Comparison of ENCODE assay signal across 11 cellular contexts in the genomic region with DNA sequence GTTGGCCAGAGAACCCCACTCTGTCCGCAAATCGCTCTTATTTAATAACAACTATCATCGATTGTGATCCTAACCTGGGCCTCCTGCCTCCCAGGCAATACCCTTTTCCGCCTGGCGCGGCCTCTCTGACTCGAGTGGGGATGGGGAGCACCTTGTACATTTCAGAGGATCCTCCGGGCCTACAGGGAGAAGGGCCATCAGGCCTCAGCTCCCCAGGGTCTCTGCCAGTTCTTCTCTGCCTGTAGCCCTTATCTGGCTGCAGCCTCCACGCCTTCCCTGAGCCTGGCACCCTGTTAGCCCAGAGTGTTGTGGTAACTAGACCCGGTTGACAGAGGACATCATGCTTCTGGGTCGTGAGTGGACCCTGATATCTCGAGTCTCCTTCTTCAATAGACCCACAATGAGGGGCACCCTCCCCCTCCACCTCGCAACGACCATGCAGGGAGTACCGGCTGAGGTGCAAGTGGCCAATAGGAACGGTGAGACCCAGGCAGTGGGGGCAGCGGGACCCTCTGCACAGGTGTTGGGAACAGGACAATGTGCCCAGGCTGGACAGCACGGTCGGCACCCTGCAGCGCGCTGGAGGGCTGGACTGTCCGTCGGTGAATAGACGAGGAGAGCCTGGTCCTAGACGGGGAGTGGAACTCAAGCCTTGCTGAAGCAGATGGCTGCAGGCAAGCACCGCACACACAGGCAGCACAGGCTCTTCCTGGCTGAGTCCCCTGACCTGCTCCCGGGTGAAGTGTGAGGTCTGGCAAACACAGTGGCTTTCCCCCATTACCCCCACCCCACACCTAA. TPM values are rescaled to one million over a fixed set of nuclear protein-coding genes. Genes with fewer than 3 reads are reported as not detected.
DNase-seq lines count a peak whose midpoint lies in the region; ATAC-seq and TF ChIP-seq lines count a peak whose summit lies in the region.
"Had no signal": no experiment of that assay in that cellular context is flagged by ENCODE, and none has a peak within 500 bp of the region (broad histone marks: within the 10 kb centered on the region; RNA-seq: fewer than 3 reads in every experiment).

No MANE protein-coding gene starts in this region.

- no peak overlapping the region for H4K8ac ChIP-seq in trophoblast cell (ENCODE audit: low read depth, low read length)

- H3K23ac ChIP-seq in trophoblast cell (ENCODE audit: low read length): no peak overlapping the region

- no peak overlapping the region for H2BK12ac ChIP-seq in trophoblast cell (ENCODE audit: low read length)

- H2BK5ac ChIP-seq in trophoblast cell (ENCODE audit: low read depth, low read length, poor library complexity): no peak overlapping the region

- ATAC-seq in GM19455 (IDR thresholded peaks at IDR 0.05; ENCODE audit: unreplicated experiment) (no peak), HG02623 (IDR thresholded peaks at IDR 0.05; ENCODE audit: unreplicated experiment) (no peak), GM18870 (IDR thresholded peaks at IDR 0.05; ENCODE audit: unreplicated experiment) (no peak)

- DNase-seq in GM10248 (ENCODE audit: extremely low spot score) (peak; percentile 18), SK-N-MC (ENCODE audit: low read depth, low spot score) (no peak), esophagus muscularis mucosa (ENCODE audit: extremely low spot score) (no peak), trophoblast cell (no peak), DMS 273 treated with DMSO at 0.1 percent for 48 hours (lab: John Stamatoyannopoulos, UW) (no peak)
- DNase-seq: NCI-H1930 had no signal

- intact Hi-C loops in esophagus muscularis mucosa (cut with DNase I): no loop called here

- H3K9me3 ChIP-seq in SK-N-MC (ENCODE audit: low read depth, low read length) (no peaks in the 10 kb centered on the region), esophagus muscularis mucosa (no peaks in the 10 kb centered on the region), trophoblast cell (ENCODE audit: insufficient read depth, low read depth, low read length) (peaks cover 2% of the 10 kb centered on the region)
- H3K9me3 ChIP-seq: thyroid gland had no signal

- H4K91ac ChIP-seq in trophoblast cell (ENCODE audit: low read depth, low read length): no peak overlapping the region

- no peak overlapping the region for H2BK120ac ChIP-seq in trophoblast cell (ENCODE audit: insufficient read depth, low read length, poor library complexity)

- peak overlapping the region; percentile 50 for H3K4me2 ChIP-seq in trophoblast cell (ENCODE audit: low read length)

- 53% methylated on average over 15 of the region's 27 CpGs for WGBS in esophagus muscularis mucosa
- no CpG with 5 or more reads among the region's 27 CpGs for WGBS in trophoblast cell (ENCODE audit: extremely low coverage, insufficient coverage, insufficient read length)

- H3K14ac ChIP-seq in trophoblast cell (ENCODE audit: low read length): no peak overlapping the region

- H3K4me1 ChIP-seq in esophagus muscularis mucosa (peaks cover 10 to 16% (median 15%) of the 10 kb centered on the region in 4 donors), trophoblast cell (ENCODE audit: control insufficient read depth in 1 of 2, insufficient read depth in 2 of 2, low read length in 2 of 2) (peaks cover 7 to 8% of the 10 kb centered on the region in 2 experiments)

- TF ChIP-seq EP300 in esophagus muscularis mucosa (IDR thresholded peaks at IDR 0.05): no peak

- H3K36me3 ChIP-seq in SK-N-MC (ENCODE audit: insufficient read depth, low read length) (no peaks in the 10 kb centered on the region), esophagus muscularis mucosa (no peaks in the 10 kb centered on the region), trophoblast cell (ENCODE audit: control insufficient read depth in 1 of 2, insufficient read depth in 2 of 2, low read length in 2 of 2) (no peaks in the 10 kb centered on the region)
- H3K36me3 ChIP-seq: thyroid gland had no signal

- TF ChIP-seq POLR2A in esophagus muscularis mucosa (IDR thresholded peaks at IDR 0.05; ENCODE audit: low read depth): no peak

- H3K4ac ChIP-seq in trophoblast cell (ENCODE audit: low read depth, low read length): no peak overlapping the region

- no peaks in the 10 kb centered on the region for H3K79me2 ChIP-seq in trophoblast cell (ENCODE audit: control insufficient read depth, insufficient read depth, low read length, poor library complexity)

- peaks cover 0 to 92% (median 25%) of the 10 kb centered on the region in 4 donors for H3K27me3 ChIP-seq in esophagus muscularis mucosa
- H3K27me3 ChIP-seq in trophoblast cell (ENCODE audit: insufficient read depth, low read length): peaks cover 10% of the 10 kb centered on the region

- peaks cover 7% of the 10 kb centered on the region for H3K79me1 ChIP-seq in trophoblast cell (ENCODE audit: low read length)

- no peak overlapping the region for H2AK5ac ChIP-seq in trophoblast cell (ENCODE audit: low read length)

- TF ChIP-seq CTCF in GM10248 (IDR thresholded peaks at IDR 0.05; ENCODE audit: control extremely low read depth, extremely low read depth, low read depth, missing control alignments): no peak
- TF ChIP-seq CTCF in esophagus muscularis mucosa (IDR thresholded peaks at IDR 0.05): no peak

- no peak overlapping the region for H2AFZ ChIP-seq in trophoblast cell (ENCODE audit: insufficient read depth, low read length, poor library complexity)

- H3K27ac ChIP-seq in SK-N-MC: no peak overlapping the region
- H3K27ac ChIP-seq in esophagus muscularis mucosa (replicated peaks in 1 of 4): no peak overlapping the region
- no peak overlapping the region for H3K27ac ChIP-seq in trophoblast cell (ENCODE audit: low read depth, low read length)
- H3K27ac ChIP-seq: thyroid gland had no signal

- H3K18ac ChIP-seq in trophoblast cell (ENCODE audit: low read length): no peak overlapping the region

- POLR2A ChIA-PET in GM10248 (lab: Yijun Ruan, JAX): no interaction called here

- H3K4me3 ChIP-seq in SK-N-MC (peak overlapping the region; percentile 36), esophagus muscularis mucosa (peak overlapping the region; percentile 31 to 50 (median 36)), trophoblast cell (ENCODE audit: low read depth, low read length) (no peak overlapping the region)
- H3K4me3 ChIP-seq: lung, thyroid gland had no signal

- H4K12ac ChIP-seq in trophoblast cell (ENCODE audit: low read depth, low read length): no peak overlapping the region

- CTCF ChIA-PET in GM10248 (lab: Yijun Ruan, JAX): interaction anchor here (0.9 to 4.6 kb wide), 11 partner anchors 9 to 192 kb away, joined by 4 to 61 read pairs (median 10); partner anchors contain the start of genes C1orf232, CEP85, SH3BGRL3 and ZNF593

- no peak overlapping the region for H3K9ac ChIP-seq in SK-N-MC (ENCODE audit: insufficient read length)
- H3K9ac ChIP-seq in trophoblast cell (ENCODE audit: low read length): no peak overlapping the region

RNA-seq across cellular contexts. Expression of gene CRYBG2, which starts 7.1 kb away (rescaled TPM):
- total RNA-seq in esophagus muscularis mucosa: under 1 TPM in 2 of 4 donors, not detected in 2; 0.42 to 0.86 TPM
- polyA plus RNA-seq in trophoblast cell (2013): 30.0 and 35.3 TPM in 2 replicates
- total RNA-seq: thyroid gland had no signal

RNA-seq across cellular contexts. Expression of gene ZNF683, which starts 11.5 kb away (rescaled TPM):
- not detected for total RNA-seq in esophagus muscularis mucosa
- not detected in 2 replicates for polyA plus RNA-seq in trophoblast cell (2013)

RNA-seq across cellular contexts. Expression of gene CD52, which starts 43.2 kb away (rescaled TPM):
- 10 to 100 TPM in 1 of 4 donors, 1 to 10 TPM in 2, not detected in 1; 3.8 to 14.0 (median 7.1) TPM for total RNA-seq in esophagus muscularis mucosa
- 2.0 and 2.4 TPM in 2 replicates for polyA plus RNA-seq in trophoblast cell (2013)

RNA-seq across cellular contexts. Expression of gene LIN28A, which starts 49.6 kb away (rescaled TPM):
- total RNA-seq in esophagus muscularis mucosa: not detected
- 48.2 and 51.4 TPM in 2 replicates for polyA plus RNA-seq in trophoblast cell (2013)
- total RNA-seq: thyroid gland had no signal
- polyA plus RNA-seq: lung had no signal

RNA-seq across cellular contexts. Expression of gene UBXN11, which starts 54.6 kb away (rescaled TPM):
- 10 to 100 TPM in 2 of 4 donors, 1 to 10 TPM in 2; 7.1 to 13.3 (median 10.1) TPM for total RNA-seq in esophagus muscularis mucosa
- polyA plus RNA-seq in trophoblast cell (2013): 8.1 and 8.5 TPM in 2 replicates
